ENCODE assay signal across 17 cellular contexts in the genomic region with DNA sequence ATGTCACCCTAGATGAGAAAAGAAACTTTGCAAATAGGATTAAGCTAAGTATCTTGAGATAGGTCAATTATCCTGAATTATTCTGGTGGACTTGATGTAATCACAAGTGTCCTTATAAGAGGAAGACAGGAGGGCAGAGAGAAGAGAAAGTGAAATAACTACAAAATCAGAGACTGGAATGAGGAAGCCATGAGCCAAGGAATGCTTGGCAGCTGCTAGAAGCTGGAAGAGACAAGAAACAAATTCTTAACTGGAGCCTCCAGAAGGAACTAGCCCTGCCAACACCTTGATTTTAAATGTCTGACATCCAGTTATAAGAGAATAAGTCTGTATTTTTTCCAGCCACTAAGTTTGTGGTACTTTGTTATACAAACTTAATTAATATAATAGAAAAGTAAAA.
"Had no signal": no experiment of that assay in that cellular context is flagged by ENCODE, and none has a peak within 500 bp of the region (broad histone marks: within the 10 kb centered on the region; RNA-seq: fewer than 3 reads in every experiment).

No MANE protein-coding gene starts in this region.

- H3K36me3 ChIP-seq: adrenal gland, heart left ventricle, left ventricle myocardium inferior, sigmoid colon had no signal

- H3K9me3 ChIP-seq: adrenal gland, body of pancreas, sigmoid colon had no signal

- DNase-seq: activated CD4-positive, alpha-beta T cell treated with anti-CD3 and anti-CD28 coated beads, Interleukin-2, amount 10 ng/mL, durations not matched to agents 7 days and 5 days; activated CD4-positive, CD25-positive, alpha-beta regulatory T cell; activated naive CD4-positive, alpha-beta T cell treated with anti-CD3 and anti-CD28 coated beads, Interleukin-2, amount 10 ng/mL, durations not matched to agents 7 days and 5 days; adrenal gland; body of pancreas; dermis blood vessel endothelial cell; erythroblast; foreskin melanocyte; heart left ventricle; left ventricle myocardium inferior; sigmoid colon; stimulated activated CD4-positive, alpha-beta T cell treated with anti-CD3 and anti-CD28 coated beads, Interleukin-12 subunit alpha, Interleukin-12 subunit beta, amount 100 ng/mL, for 4 hours; stimulated activated CD4-positive, alpha-beta T cell treated with anti-CD3 and anti-CD28 coated beads, Interleukin-2, amount 100 ng/mL, for 48 hours; stimulated activated CD8-positive, alpha-beta memory T cell treated with anti-CD3 and anti-CD28 coated beads, Interleukin-4, amount 100 ng/mL, for 48 hours; stimulated activated naive CD8-positive, alpha-beta T cell treated with anti-CD3 and anti-CD28 coated beads, Interleukin-15, Interleukin-2, amounts not matched to agents 100 U/mL and 50 U/mL, for 24 hours; T-helper 17 cell had no signal

- H3K27me3 ChIP-seq: adrenal gland, body of pancreas, sigmoid colon had no signal

- H3K4me1 ChIP-seq: adrenal gland, body of pancreas, heart left ventricle, left ventricle myocardium inferior had no signal

- ATAC-seq: body of pancreas; heart left ventricle; natural killer cell treated with Interleukin-12 subunit alpha and Interleukin-12 subunit beta and Interleukin-15 and Interleukin-18, amount 100 ng/mL, for 72 hours; stimulated activated naive CD8-positive, alpha-beta T cell treated with anti-CD3 and anti-CD28 coated beads, Interleukin-15, Interleukin-2, amounts not matched to agents 100 U/mL and 50 U/mL, for 24 hours; T-helper 17 cell had no signal

- H3K27ac ChIP-seq: adrenal gland, body of pancreas, heart left ventricle, left ventricle myocardium inferior, sigmoid colon had no signal

- H3K4me3 ChIP-seq: adrenal gland, body of pancreas, heart left ventricle, left ventricle myocardium inferior, sigmoid colon had no signal
